Comparison of ENCODE assay signal across 21 cellular contexts in the genomic region with DNA sequence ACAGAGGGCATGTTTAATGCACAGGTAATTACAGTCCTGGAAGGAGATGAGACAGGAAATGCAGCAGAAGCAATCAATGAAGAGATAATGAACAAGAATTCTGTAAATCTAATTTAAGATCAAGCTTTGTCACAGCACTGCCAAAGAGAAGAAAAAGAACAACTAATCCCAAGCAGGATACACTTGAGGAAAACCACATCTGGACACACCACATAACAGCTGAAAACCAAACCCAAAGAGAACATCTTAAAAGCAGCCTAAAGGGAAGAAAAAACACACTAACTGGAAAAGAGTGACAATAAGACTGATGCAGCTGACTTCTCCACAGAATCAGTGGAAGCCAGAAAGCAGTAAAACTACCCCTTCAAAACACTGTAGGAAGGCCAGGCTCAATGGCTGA. TPM values are rescaled to one million over a fixed set of nuclear protein-coding genes. Genes with fewer than 3 reads are reported as not detected.
DNase-seq lines count a peak whose midpoint lies in the region; ATAC-seq and TF ChIP-seq lines count a peak whose summit lies in the region.
"Had no signal": no experiment of that assay in that cellular context is flagged by ENCODE, and none has a peak within 500 bp of the region (broad histone marks: within the 10 kb centered on the region; RNA-seq: fewer than 3 reads in every experiment).

No MANE protein-coding gene starts in this region.

- H4K20me1 ChIP-seq in BLaER1 treated with 17β-estradiol and CSF1 and Interleukin-3, amounts not matched to agents 10 nM and 100 nM = peaks cover 0 to 63% (median 20%) of the 10 kb centered on the region in 11 experiments; a peak in 10 of 22 replicates

- no peak overlapping the region for H3K27ac Mint-ChIP-seq in activated T-cell treated with anti-CD3 and anti-CD28 coated beads, Interleukin-2, amount 50 U/mL, for 72 hours

- peaks cover 0 to 4% (median 0%) of the 10 kb centered on the region in 11 experiments; a peak in 1 of 22 replicates for H3K36me3 ChIP-seq in BLaER1 treated with 17β-estradiol and CSF1 and Interleukin-3, amounts not matched to agents 10 nM and 100 nM
- H3K36me3 ChIP-seq in brain microvascular endothelial cell (replicated peaks) (no peaks in the 10 kb centered on the region), psoas muscle (ENCODE audit: insufficient read depth in 1 of 2, low read depth in 1 of 2) (no peaks in the 10 kb centered on the region)
- H3K36me3 ChIP-seq: lower lobe of right lung had no signal

- no peak overlapping the region for H3K27ac ChIP-seq in BLaER1 treated with 17β-estradiol and CSF1 and Interleukin-3, amounts not matched to agents 10 nM and 100 nM
- peak overlapping the region; percentile 58 for H3K27ac ChIP-seq in brain microvascular endothelial cell
- peak overlapping the region; percentile 59 for H3K27ac ChIP-seq in psoas muscle
- H3K27ac ChIP-seq: hepatocyte had no signal

- no peaks in the 10 kb centered on the region for H3K9me3 Mint-ChIP-seq in activated T-cell treated with anti-CD3 and anti-CD28 coated beads, Interleukin-2, amount 50 U/mL, for 72 hours
- H3K9me3 Mint-ChIP-seq: naive B cell had no signal

- no peaks in the 10 kb centered on the region for H3K9me3 ChIP-seq in BLaER1 treated with 17β-estradiol and CSF1 and Interleukin-3, amounts not matched to agents 10 nM and 100 nM (replicated peaks in 1 of 11)
- H3K9me3 ChIP-seq in psoas muscle = no peaks in the 10 kb centered on the region
- H3K9me3 ChIP-seq: Caco-2, lower lobe of right lung had no signal

- DNase-seq in LHCN-M2 (ENCODE audit: low read depth) = peak; percentile 92
- DNase-seq in brain microvascular endothelial cell = no peak
- DNase-seq in psoas muscle = no peak
- no peak for DNase-seq in activated T-cell treated with anti-CD3 and anti-CD28 coated beads, Interleukin-2, amount 50 U/mL, for 72 hours
- no peak for DNase-seq in Kasumi-1 (lab: John Stamatoyannopoulos, UW)
- DNase-seq in stimulated activated CD4-positive, alpha-beta T cell treated with anti-CD3 and anti-CD28 coated beads, Interleukin-15, amount 100 ng/mL, for 24 hours = no peak
- DNase-seq: activated CD4-positive, CD25-positive, alpha-beta regulatory T cell treated with anti-CD3 and anti-CD28 coated beads, Interleukin-2, amount 50 U/mL, for 72 hours; activated CD8-positive, alpha-beta memory T cell treated with anti-CD3 and anti-CD28 coated beads for 24 hours; activated naive CD4-positive, alpha-beta T cell treated with anti-CD3 and anti-CD28 coated beads, Interleukin-2, amount 50 U/mL, for 16 hours; activated T-cell treated with anti-CD3 and anti-CD28 coated beads, Interleukin-2, amount 50 U/mL, for 48 hours; Caco-2; cortex of kidney; H7; lower lobe of right lung; naive B cell; NCI-H2107; T1000 had no signal

- no peak for ATAC-seq in psoas muscle
- ATAC-seq in activated T-cell treated with anti-CD3 and anti-CD28 coated beads, Interleukin-2, amount 50 U/mL, for 72 hours (replicated peaks in 1 of 2) = no peak
- no peak for ATAC-seq in GM19455 (IDR thresholded peaks at IDR 0.05; ENCODE audit: unreplicated experiment)
- ATAC-seq: lower lobe of right lung, sciatic nerve had no signal

- in situ Hi-C loops in brain microvascular endothelial cell (cut with HindIII; ENCODE audit: low pct_ligation_motif_present, low sequenced_read_pairs) = no loop called here

- intact Hi-C loops in psoas muscle (cut with DNase I) = no loop called here

- H3K9ac ChIP-seq in BLaER1 treated with 17β-estradiol and CSF1 and Interleukin-3, amounts not matched to agents 10 nM and 100 nM = no peak overlapping the region

- no peaks in the 10 kb centered on the region for H3K27me3 ChIP-seq in BLaER1 treated with 17β-estradiol and CSF1 and Interleukin-3, amounts not matched to agents 10 nM and 100 nM
- H3K27me3 ChIP-seq in brain microvascular endothelial cell (replicated peaks) (no peaks in the 10 kb centered on the region), psoas muscle (ENCODE audit: insufficient read depth in 3 of 3, low read length in 2 of 3) (no peaks in the 10 kb centered on the region)
- H3K27me3 ChIP-seq: hepatocyte had no signal

- H3K4me1 Mint-ChIP-seq in activated T-cell treated with anti-CD3 and anti-CD28 coated beads, Interleukin-2, amount 50 U/mL, for 72 hours (ENCODE audit: low read depth) = peaks cover 23% of the 10 kb centered on the region

- H3K4me2 ChIP-seq in BLaER1 treated with 17β-estradiol and CSF1 and Interleukin-3, amounts not matched to agents 10 nM and 100 nM = peak overlapping the region in 9 of 11 experiments; percentile 12 to 61 (median 45); a peak in 16 of 22 replicates
- H3K4me2 ChIP-seq: hepatocyte had no signal

- no peak overlapping the region for H3K4me3 Mint-ChIP-seq in activated T-cell treated with anti-CD3 and anti-CD28 coated beads, Interleukin-2, amount 50 U/mL, for 72 hours
- H3K4me3 Mint-ChIP-seq: naive B cell had no signal

- no peak overlapping the region for H3K4me3 ChIP-seq in BLaER1 treated with 17β-estradiol and CSF1 and Interleukin-3, amounts not matched to agents 10 nM and 100 nM
- no peak overlapping the region for H3K4me3 ChIP-seq in brain microvascular endothelial cell (ENCODE audit: low read depth, low read length)
- no peak overlapping the region for H3K4me3 ChIP-seq in psoas muscle
- H3K4me3 ChIP-seq: hepatocyte, lower lobe of right lung had no signal

- peaks cover 40% of the 10 kb centered on the region for H3K27me3 Mint-ChIP-seq in activated T-cell treated with anti-CD3 and anti-CD28 coated beads, Interleukin-2, amount 50 U/mL, for 72 hours (ENCODE audit: low read depth)
- H3K27me3 Mint-ChIP-seq: naive B cell had no signal

- no peak for TF ChIP-seq CTCF in brain microvascular endothelial cell (IDR thresholded peaks at IDR 0.05; ENCODE audit: low read depth, low read length, missing control alignments)
- no peak for TF ChIP-seq CTCF in psoas muscle (IDR thresholded peaks at IDR 0.05)

- H3K36me3 Mint-ChIP-seq in activated T-cell treated with anti-CD3 and anti-CD28 coated beads, Interleukin-2, amount 50 U/mL, for 72 hours (ENCODE audit: insufficient read depth in 2 of 2) = no peaks in the 10 kb centered on the region
- H3K36me3 Mint-ChIP-seq: naive B cell had no signal

- peaks cover 25 to 66% (median 56%) of the 10 kb centered on the region in 10 experiments for H3K4me1 ChIP-seq in BLaER1 treated with 17β-estradiol and CSF1 and Interleukin-3, amounts not matched to agents 10 nM and 100 nM
- H3K4me1 ChIP-seq in psoas muscle = peaks cover 49% of the 10 kb centered on the region

RNA-seq across cellular contexts. Expression of gene CYTH3, which starts 10.2 kb away (rescaled TPM):
- total RNA-seq in LHCN-M2 (2014; rRNA removed) (23.9 and 32.7 TPM in 2 replicates), psoas muscle (10 to 100 TPM in 3 of 4 donors, 1 to 10 TPM in 1; 8.9 to 15.0 (median 14.5) TPM)
- 39.0 TPM for polyA plus RNA-seq in LHCN-M2 (2012)
- 10 to 100 TPM in 1 of 3 donors, 1 to 10 TPM in 2; 6.1 to 13.5 (median 8.6) TPM for polyA plus RNA-seq in psoas muscle
- total RNA-seq in activated T-cell treated with anti-CD3 and anti-CD28 coated beads, Interleukin-2, amount 50 U/mL, for 72 hours = 1 to 10 TPM; 1.4 to 2.0 TPM

Comparison
In these comparisons a context has a peak if more than half of its experiments do, and no peak if none do; other contexts are left out.
1. H3K27ac ChIP-seq: peak in brain microvascular endothelial cell (single experiment) and psoas muscle (single experiment); none in BLaER1 treated with 17β-estradiol and CSF1 and Interleukin-3, amounts not matched to agents 10 nM and 100 nM (0 of 11).